In the genomic region with DNA sequence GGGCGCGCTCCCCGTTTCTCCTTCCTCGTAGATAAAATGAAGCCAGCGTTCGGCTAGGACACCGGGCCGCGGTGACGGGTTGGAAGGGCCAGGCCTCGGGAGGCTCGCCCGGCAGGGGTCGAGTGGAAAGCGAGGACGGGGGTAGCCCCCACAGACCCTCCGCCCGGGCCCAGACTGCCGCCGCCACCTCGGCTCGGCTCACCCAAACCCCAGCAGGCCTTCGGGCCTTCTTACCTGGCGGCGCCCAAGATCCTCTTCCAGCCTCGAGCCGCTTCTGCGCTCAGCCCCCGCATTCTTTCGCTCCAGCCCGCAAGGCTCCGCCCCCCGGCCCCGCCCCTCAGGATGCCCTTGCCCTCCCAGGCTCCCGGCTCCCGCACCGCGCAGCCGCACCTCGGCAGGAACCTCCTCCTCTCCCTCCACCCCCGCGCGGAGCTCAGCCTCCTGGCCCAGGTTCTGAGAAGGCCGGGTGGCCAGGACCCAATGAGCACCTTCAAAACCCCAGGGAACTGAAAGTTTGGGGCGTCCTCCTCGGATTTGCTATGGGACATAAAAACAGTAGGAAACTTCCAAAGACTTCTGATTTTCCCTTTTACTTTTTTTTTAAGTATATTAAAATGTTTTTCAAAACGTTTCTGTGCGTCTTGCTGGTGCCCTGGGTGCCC, we compare ENCODE assay signal across 8 cellular contexts. TPM values are rescaled to one million over a fixed set of nuclear protein-coding genes. Genes with fewer than 3 reads are reported as not detected.
DNase-seq lines count a peak whose midpoint lies in the region; ATAC-seq, FAIRE-seq and TF ChIP-seq lines count a peak whose summit lies in the region.

A gene with protein sequence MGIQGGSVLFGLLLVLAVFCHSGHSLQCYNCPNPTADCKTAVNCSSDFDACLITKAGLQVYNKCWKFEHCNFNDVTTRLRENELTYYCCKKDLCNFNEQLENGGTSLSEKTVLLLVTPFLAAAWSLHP (minus strand): TSS at position 276 of the 662 bp plus-strand sequence. CDS start 13,978 bp downstream, outside the sequence.

- H3K4me3 ChIP-seq in AG09309 (ENCODE audit: control insufficient read depth, low read depth, low read length): peak within 1 kb of the TSS; percentile 78
- peak within 1 kb of the TSS; percentile 91 to 95 for H3K4me3 ChIP-seq in kidney (ENCODE audit: low read length in 2 of 2)

- peak within 1 kb of the TSS; percentile 82 for H3K4me3 Mint-ChIP-seq in activated CD4-positive, alpha-beta T cell treated with anti-CD3 and anti-CD28 coated beads for 36 hours

- DNase-seq in AG09309 (ENCODE audit: low read depth) (peak; percentile 54), NCI-H446 treated with DMSO at 0.1 percent for 48 hours (lab: John Stamatoyannopoulos, UW) (peak; percentile 66), cerebellum (ENCODE audit: low spot score) (peak; percentile 97), kidney (peak; percentile 99)
- DNase-seq in activated CD4-positive, alpha-beta T cell treated with anti-CD3 and anti-CD28 coated beads for 36 hours: peak; percentile 95
- DNase-seq in stimulated activated CD4-positive, alpha-beta T cell treated with anti-CD3 and anti-CD28 coated beads, Interleukin-15, amount 100 ng/mL, for 1 hour (ENCODE audit: low read depth in 1 of 2, low spot score in 1 of 2): peak; percentile 80 to 89

- peaks cover 8 to 17% of the 10 kb centered on the region in 2 donors for H3K4me1 ChIP-seq in kidney (ENCODE audit: control insufficient read depth in 1 of 2, insufficient read depth in 1 of 2, low read depth in 1 of 2, low read length in 2 of 2)

- peak within 1 kb of the TSS; percentile 84 for H3K27ac Mint-ChIP-seq in activated CD4-positive, alpha-beta T cell treated with anti-CD3 and anti-CD28 coated beads for 36 hours

- peaks cover 44% of the 10 kb centered on the region for H3K4me1 Mint-ChIP-seq in activated CD4-positive, alpha-beta T cell treated with anti-CD3 and anti-CD28 coated beads for 36 hours

- H3K27ac ChIP-seq in kidney (ENCODE audit: low read depth in 2 of 2, low read length in 2 of 2): peak within 1 kb of the TSS; percentile 95 to 97

- CTCF ChIA-PET in activated CD4-positive, alpha-beta T cell treated with anti-CD3 and anti-CD28 coated beads for 36 hours (lab: Charles Lee): interaction anchor here (0.6 to 1.9 kb wide), 7 partner anchors 11 to 261 kb away, joined by 3 to 9 read pairs (median 4); no protein-coding TSS in a partner anchor

- H3K36me3 ChIP-seq in kidney (ENCODE audit: control insufficient read depth in 1 of 2, insufficient read depth in 2 of 2, low read length in 2 of 2): peaks cover 0 to 4% of the 10 kb centered on the region in 2 donors

- H3K9me3 Mint-ChIP-seq in activated CD4-positive, alpha-beta T cell treated with anti-CD3 and anti-CD28 coated beads for 36 hours (ENCODE audit: low read depth): no peaks in the 10 kb centered on the region

- peaks cover 24% of the 10 kb centered on the region for H3K36me3 Mint-ChIP-seq in activated CD4-positive, alpha-beta T cell treated with anti-CD3 and anti-CD28 coated beads for 36 hours (ENCODE audit: low read depth)

- peak within 1 kb of the TSS; percentile 89 to 95 for H3K9ac ChIP-seq in kidney (ENCODE audit: low read length in 2 of 2)

- H3K9me3 ChIP-seq in kidney (ENCODE audit: control insufficient read depth in 1 of 2, low read length in 2 of 2): no peaks in the 10 kb centered on the region

- peaks cover 16% of the 10 kb centered on the region for H3K27me3 Mint-ChIP-seq in activated CD4-positive, alpha-beta T cell treated with anti-CD3 and anti-CD28 coated beads for 36 hours

- TF ChIP-seq CTCF in AG09309 (IDR thresholded peaks at IDR 0.05; ENCODE audit: control insufficient read depth, insufficient read depth, low read depth, low read length, missing control alignments): no peak
- no peak for TF ChIP-seq CTCF in kidney (IDR thresholded peaks at IDR 0.05; ENCODE audit: borderline replicate concordance, extremely low read depth, insufficient read depth)

- peak; percentile 62 for ATAC-seq in GM19035 (IDR thresholded peaks at IDR 0.05; ENCODE audit: unreplicated experiment)
- ATAC-seq in HG03342 (IDR thresholded peaks at IDR 0.05; ENCODE audit: unreplicated experiment): peak; percentile 60
- peak; percentile 74 for ATAC-seq in activated CD4-positive, alpha-beta T cell treated with anti-CD3 and anti-CD28 coated beads for 36 hours

- intact Hi-C loops in activated CD4-positive, alpha-beta T cell treated with anti-CD3 and anti-CD28 coated beads for 36 hours (cut with DNase I, micrococcal nuclease): loop anchor here (1.0 to 10.0 kb wide), 11 partner anchors 14 to 1929 kb away; a partner anchor contains a TSS
- intact Hi-C loops in kidney (cut with DNase I): no loop called here

- POLR2A ChIA-PET in activated CD4-positive, alpha-beta T cell treated with anti-CD3 and anti-CD28 coated beads for 36 hours (lab: Charles Lee): interaction anchor here (1.4 kb wide), 1 partner anchor 14 kb away, joined by 5 read pairs; no protein-coding TSS in a partner anchor

- no peak for FAIRE-seq in kidney (lab: Jason Lieb, UNC)

RNA-seq across cellular contexts. Expression of the gene that starts here (rescaled TPM):
- total RNA-seq in activated CD4-positive, alpha-beta T cell treated with anti-CD3 and anti-CD28 coated beads for 36 hours: 10 to 100 TPM; 58.2 to 60.0 TPM
- total RNA-seq in cerebellum (59.8 TPM), kidney (1,010 TPM)
- polyA plus RNA-seq in kidney (ENCODE audit: insufficient read depth, low read depth, low replicate concordance): 559 TPM

Comparison
In these comparisons a context has a peak if more than half of its experiments do, and no peak if none do; other contexts are left out.
1. Peak in every context shown above with its lines: DNase-seq, ATAC-seq, H3K4me3 ChIP-seq and H3K27ac ChIP-seq.
2. RNA of the gene that starts here (total RNA-seq): 1,010 TPM in kidney (single experiment); 58.2 to 60.0 TPM in activated CD4-positive, alpha-beta T cell treated with anti-CD3 and anti-CD28 coated beads for 36 hours and 59.8 TPM in cerebellum (single experiment); every median in the first group is over 10 times any median in the second.